ENCODE assay signal across 14 cellular contexts in the genomic region with DNA sequence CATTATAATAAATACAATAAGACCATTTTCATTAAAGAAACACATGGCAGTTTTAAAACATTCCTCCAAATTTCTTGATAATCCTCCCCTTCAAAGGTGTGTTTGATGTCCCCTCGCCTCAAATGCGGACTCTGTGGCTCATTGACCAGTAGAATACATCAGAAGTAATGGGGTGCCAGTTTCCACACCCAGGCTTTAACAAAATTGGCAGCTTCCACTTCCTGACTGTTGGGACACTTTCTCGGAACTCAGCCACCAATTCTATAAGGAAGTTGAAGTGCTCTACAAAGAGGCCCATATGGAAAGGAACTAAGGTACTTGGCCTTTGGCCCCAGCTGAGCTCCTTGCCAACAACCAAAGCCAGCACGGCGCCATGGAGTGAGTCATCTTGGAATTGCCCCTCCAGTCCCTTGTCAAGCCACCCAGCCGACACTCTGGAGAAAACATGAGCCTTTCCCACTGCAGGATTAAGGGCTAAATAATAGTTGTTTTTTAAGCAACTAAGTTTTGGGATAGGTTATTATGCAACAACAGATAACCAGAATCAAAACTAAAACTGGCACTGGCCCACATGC.
A peak's percentile ranks its signal among the peaks of the same experiment; 100 is the strongest.
DNase-seq lines count a peak whose midpoint lies in the region; ATAC-seq and TF ChIP-seq lines count a peak whose summit lies in the region.
"Had no signal": no experiment of that assay in that cellular context is flagged by ENCODE, and none has a peak within 500 bp of the region (broad histone marks: within the 10 kb centered on the region; RNA-seq: fewer than 3 reads in every experiment).

No MANE protein-coding gene starts in this region.

- no peaks in the 10 kb centered on the region for H3K4me1 Mint-ChIP-seq in GM23338

- DNase-seq in GM23338 (ENCODE audit: low spot score), result no peak
- DNase-seq in RPMI7951 (ENCODE audit: low read depth), result peak; percentile 49
- peak; percentile 14 for DNase-seq in glomerular visceral epithelial cell (ENCODE audit: extremely low spot score)
- DNase-seq in gastrocnemius medialis, result no peak
- no peak for DNase-seq in NCI-H2081 (lab: John Stamatoyannopoulos, UW)
- DNase-seq in NCI-H774 (lab: John Stamatoyannopoulos, UW), result no peak
- DNase-seq in amniotic stem cell (lab: John Stamatoyannopoulos, UW), result no peak
- DNase-seq: DMS79 treated with DMSO at 0.1 percent for 48 hours had no signal

- no peaks in the 10 kb centered on the region for H3K9me3 Mint-ChIP-seq in GM23338

- H3K79me2 ChIP-seq in GM23338 (replicated peaks; ENCODE audit: insufficient read depth), result no peaks in the 10 kb centered on the region
- H3K79me2 ChIP-seq: parathyroid adenoma had no signal

- no peak for TF ChIP-seq POLR2A in gastrocnemius medialis (IDR thresholded peaks at IDR 0.05)

- no peak overlapping the region for H3K27ac Mint-ChIP-seq in GM23338
- H3K27ac Mint-ChIP-seq: dendritic cell treated with granulocyte-macrophage colony-stimulating factor and Interleukin-4, amounts not matched to agents 40 ng/mL and 50 ng/mL, for 4 days had no signal

- H3K27me3 Mint-ChIP-seq in GM23338 (ENCODE audit: insufficient read depth, low read depth, poor library complexity), result no peaks in the 10 kb centered on the region
- H3K27me3 Mint-ChIP-seq: dendritic cell treated with granulocyte-macrophage colony-stimulating factor and Interleukin-4, amounts not matched to agents 40 ng/mL and 50 ng/mL, for 4 days had no signal

- intact Hi-C loops in gastrocnemius medialis (cut with DNase I; ENCODE audit: low total_unique reads), result no loop called here

- H3K27ac ChIP-seq in GM23338 (ENCODE audit: low read depth) (no peak overlapping the region), gastrocnemius medialis (no peak overlapping the region)
- H3K27ac ChIP-seq: parathyroid adenoma, vagina had no signal

- H3K27me3 ChIP-seq in GM23338 (ENCODE audit: insufficient read depth) (no peaks in the 10 kb centered on the region), gastrocnemius medialis (no peaks in the 10 kb centered on the region)
- H3K27me3 ChIP-seq: vagina had no signal

- no peak overlapping the region for H3K4me3 ChIP-seq in GM23338
- H3K4me3 ChIP-seq in gastrocnemius medialis, result no peak overlapping the region
- H3K4me3 ChIP-seq: vagina had no signal

- H3K4me2 ChIP-seq in GM23338, result no peak overlapping the region

- in situ Hi-C loops in gastrocnemius medialis (cut with MboI; ENCODE audit: low sequenced_read_pairs in 4 of 4), result no loop called here

- H3K36me3 Mint-ChIP-seq in GM23338 (ENCODE audit: low read depth), result no peaks in the 10 kb centered on the region

- H3K4me3 Mint-ChIP-seq in GM23338, result no peak overlapping the region
- H3K4me3 Mint-ChIP-seq: dendritic cell treated with granulocyte-macrophage colony-stimulating factor and Interleukin-4, amounts not matched to agents 40 ng/mL and 50 ng/mL, for 4 days had no signal

- H4K20me1 ChIP-seq in GM23338 (replicated peaks; ENCODE audit: insufficient read depth), result no peaks in the 10 kb centered on the region

- H3K4me1 ChIP-seq in GM23338 (ENCODE audit: insufficient read depth) (no peaks in the 10 kb centered on the region), gastrocnemius medialis (no peaks in the 10 kb centered on the region)
- H3K4me1 ChIP-seq: parathyroid adenoma, vagina had no signal

- H2AFZ ChIP-seq in GM23338, result 0 out of 2 replicates have a peak overlapping the region, but pooled peaks have one; percentile 47
- H2AFZ ChIP-seq: parathyroid adenoma had no signal

- H3K9me2 ChIP-seq in GM23338 (ENCODE audit: insufficient read depth), result no peaks in the 10 kb centered on the region

- H3K36me3 ChIP-seq in GM23338 (ENCODE audit: insufficient read depth), result no peaks in the 10 kb centered on the region
- H3K36me3 ChIP-seq in gastrocnemius medialis, result no peaks in the 10 kb centered on the region
- H3K36me3 ChIP-seq: vagina had no signal

- TF ChIP-seq CTCF in GM23338 (conservative IDR thresholded peaks at IDR 0.05; ENCODE audit: low read depth in 2 of 2) (no peak), gastrocnemius medialis (IDR thresholded peaks at IDR 0.05 in 4 of 5, conservative IDR thresholded peaks at IDR 0.05 in 1 of 5) (no peak)

- H3F3A ChIP-seq in GM23338 (replicated peaks; ENCODE audit: low read depth), result no peaks in the 10 kb centered on the region

- ATAC-seq in GM23338, result no peak
- peak; percentile 30 to 33 for ATAC-seq in gastrocnemius medialis
- no peak for ATAC-seq in HG02678 (IDR thresholded peaks at IDR 0.05; ENCODE audit: unreplicated experiment)
- ATAC-seq: activated CD4-positive, CD25-positive, alpha-beta regulatory T cell treated with anti-CD3 and anti-CD28 coated beads, Interleukin-2, amount 50 U/mL, for 24 hours; esophagus mucosa had no signal

- no peaks in the 10 kb centered on the region for H3K9me3 ChIP-seq in gastrocnemius medialis
- H3K9me3 ChIP-seq: vagina had no signal

TF ChIP-seq in GM23338, 12 proteins besides CTCF, POLR2A, EP300 and RAD21:
- TF ChIP-seq ZNF114 (CRISPR knock-in tag; IDR thresholded peaks at IDR 0.05) (no peak), STAT1 (IDR thresholded peaks at IDR 0.05; ENCODE audit: unreplicated experiment) (no peak)

Comparison
In these comparisons a context has a peak if more than half of its experiments do, and no peak if none do; other contexts are left out.
1. ATAC-seq: peak in gastrocnemius medialis (2 of 2); none in GM23338 (single experiment) and HG02678 (single experiment).
2. DNase-seq: peak in RPMI7951 (single experiment) and glomerular visceral epithelial cell (single experiment); none in GM23338 (single experiment), gastrocnemius medialis (0 of 2), NCI-H2081 (0 of 2), NCI-H774 (single experiment) and amniotic stem cell (single experiment).